In the genomic region with DNA sequence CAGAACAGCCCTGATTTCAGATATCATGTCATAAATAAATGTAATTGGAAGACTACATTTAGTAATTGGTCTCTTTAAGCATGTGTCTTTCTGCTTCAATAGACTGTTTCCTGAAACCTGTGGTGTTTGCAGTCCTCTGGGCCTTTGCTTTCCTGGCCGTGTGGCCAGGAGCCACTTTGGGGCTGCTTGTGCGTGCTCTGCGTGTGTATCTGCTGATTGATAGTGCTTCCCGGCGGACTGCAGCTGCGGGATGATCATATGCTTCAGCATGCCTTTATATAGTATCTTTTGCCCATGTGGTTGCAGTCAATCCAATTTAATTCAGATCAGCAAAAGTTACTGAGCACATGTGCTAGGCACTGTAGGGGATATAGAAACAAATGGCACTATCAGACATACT, we compare ENCODE assay signal across 2 cellular contexts.
TF ChIP-seq lines count a peak whose summit lies in the region.

No MANE protein-coding gene starts in this region.

TF ChIP-seq in SK-N-SH, 30 proteins besides CTCF, POLR2A, EP300 and RAD21 (continued from another document):
- TF ChIP-seq NRF1 (IDR thresholded peaks at IDR 0.05; ENCODE audit: low read depth, low read length) (no peak), YY1 (IDR thresholded peaks at IDR 0.05; ENCODE audit: low read depth) (no peak), SIN3A (IDR thresholded peaks at IDR 0.05; ENCODE audit: borderline replicate concordance, low read depth, low read length) (no peak), POLR2AphosphoS5 (IDR thresholded peaks at IDR 0.05; ENCODE audit: low read depth, low read length) (no peak), SMC3 (IDR thresholded peaks at IDR 0.05; ENCODE audit: low read depth, low read length) (no peak)

TF ChIP-seq in SK-N-SH treated with all-trans-retinoic acid at 6 μM for 48 hours, 23 proteins besides CTCF, POLR2A, EP300 and RAD21 (continued from another document):
- TF ChIP-seq, protein P1, sequence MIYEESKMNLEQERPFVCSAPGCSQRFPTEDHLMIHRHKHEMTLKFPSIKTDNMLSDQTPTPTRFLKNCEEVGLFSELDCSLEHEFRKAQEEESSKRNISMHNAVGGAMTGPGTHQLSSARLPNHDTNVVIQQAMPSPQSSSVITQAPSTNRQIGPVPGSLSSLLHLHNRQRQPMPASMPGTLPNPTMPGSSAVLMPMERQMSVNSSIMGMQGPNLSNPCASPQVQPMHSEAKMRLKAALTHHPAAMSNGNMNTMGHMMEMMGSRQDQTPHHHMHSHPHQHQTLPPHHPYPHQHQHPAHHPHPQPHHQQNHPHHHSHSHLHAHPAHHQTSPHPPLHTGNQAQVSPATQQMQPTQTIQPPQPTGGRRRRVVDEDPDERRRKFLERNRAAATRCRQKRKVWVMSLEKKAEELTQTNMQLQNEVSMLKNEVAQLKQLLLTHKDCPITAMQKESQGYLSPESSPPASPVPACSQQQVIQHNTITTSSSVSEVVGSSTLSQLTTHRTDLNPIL (CRISPR knock-in tag; IDR thresholded peaks at IDR 0.05; ENCODE audit: low read depth): no peak
- TF ChIP-seq ZNF565 (CRISPR knock-in tag; conservative IDR thresholded peaks at IDR 0.05; ENCODE audit: low read depth) (no peak), ZC3H10 (CRISPR knock-in tag; IDR thresholded peaks at IDR 0.05) (no peak), ZFP3 (CRISPR knock-in tag; IDR thresholded peaks at IDR 0.05) (no peak), SNAI2 (CRISPR knock-in tag; IDR thresholded peaks at IDR 0.05) (no peak), OSR1 (CRISPR knock-in tag; IDR thresholded peaks at IDR 0.05) (no peak), RARB (CRISPR knock-in tag; IDR thresholded peaks at IDR 0.05) (no peak), GLIS3 (CRISPR knock-in tag; IDR thresholded peaks at IDR 0.05) (no peak)
